Comparison of ENCODE assay signal across 1 cellular context in the genomic region with DNA sequence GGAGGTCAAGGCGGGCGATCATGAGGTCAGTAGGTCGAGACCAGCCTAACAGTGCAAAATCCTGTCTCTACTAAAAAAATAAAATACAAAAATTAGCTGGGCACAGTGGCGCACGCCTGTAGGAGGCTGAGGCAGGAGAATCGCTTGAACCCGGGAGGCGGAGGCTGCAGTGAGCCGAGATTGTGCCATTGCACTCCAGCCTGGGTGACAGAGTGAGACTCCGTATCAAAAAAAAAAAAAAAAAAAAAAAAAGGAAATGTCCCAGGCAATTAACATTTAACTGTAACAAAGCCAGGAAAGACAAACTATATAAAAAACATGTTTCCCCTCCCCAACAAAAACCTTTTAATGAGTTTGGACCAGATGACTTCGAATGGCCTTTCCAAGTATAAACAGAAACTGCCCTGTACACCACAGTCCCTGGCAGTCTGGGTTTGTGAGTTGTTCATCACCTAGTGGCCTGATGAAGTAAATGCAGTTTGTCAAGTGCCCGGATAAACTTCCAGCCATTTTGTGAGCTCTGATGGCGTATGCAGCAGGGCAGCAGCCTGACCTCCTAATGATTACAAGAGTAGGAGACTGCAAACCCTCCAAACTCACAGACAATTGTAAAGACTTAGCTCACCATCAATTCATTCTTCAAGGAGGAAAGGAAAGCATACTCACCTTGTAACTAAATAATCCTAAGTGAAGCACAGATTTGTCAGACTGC.
TF ChIP-seq lines count a peak whose summit lies in the region.

No MANE protein-coding gene starts in this region.

TF ChIP-seq in GM23338, 12 proteins besides CTCF, POLR2A, EP300 and RAD21 (continued from another document):
- TF ChIP-seq ZNF462 (CRISPR knock-in tag; IDR thresholded peaks at IDR 0.05) (no peak), POLR2AphosphoS5 (IDR thresholded peaks at IDR 0.05; ENCODE audit: low read depth) (no peak), CREB1 (CRISPR knock-in tag; IDR thresholded peaks at IDR 0.05; ENCODE audit: low read depth) (no peak; the same call in 1 of the 2 replicates), EZH2 (IDR thresholded peaks at IDR 0.05; ENCODE audit: low read depth, unreplicated experiment) (no peak), EZH2phosphoT487 (IDR thresholded peaks at IDR 0.05; ENCODE audit: unreplicated experiment) (no peak), STAT1 (IDR thresholded peaks at IDR 0.05; ENCODE audit: unreplicated experiment) (no peak), ETS1 (IDR thresholded peaks at IDR 0.05) (no peak)
TF ChIP-seq in GM23338: peak in this region for 0.
